In genomic region chr19:50427997-50428425, GRCh38 we compare ENCODE assay signal across 7 cellular contexts. TPM values are rescaled to one million over a fixed set of nuclear protein-coding genes. Genes with fewer than 3 reads are reported as not detected.
A peak's percentile ranks its signal among the peaks of the same experiment; 100 is the strongest.
DNase-seq lines count a peak whose midpoint lies in the region; TF ChIP-seq lines count a peak whose summit lies in the region.

No MANE protein-coding gene starts in this region.

- peak; percentile 19 for DNase-seq in HFF-Myc (ENCODE audit: extremely low read depth, low read depth)
- peak; percentile 93 for DNase-seq in esophagus muscularis mucosa (ENCODE audit: extremely low spot score)
- DNase-seq in ureter (ENCODE audit: low spot score) = peak; percentile 91
- no peak for DNase-seq in DMS153 (lab: John Stamatoyannopoulos, UW)
- no peak for DNase-seq in NCI-H1436 treated with DMSO at 0.1 percent for 48 hours (lab: John Stamatoyannopoulos, UW)

- H3K9ac ChIP-seq in muscle layer of colon (ENCODE audit: low read length) = no peak overlapping the region

- WGBS in esophagus muscularis mucosa = 40% methylated on average over 1 of the region's 38 CpGs

- H3K27me3 ChIP-seq in esophagus muscularis mucosa (peaks cover 0 to 59% (median 16%) of the 10 kb centered on the region in 4 donors), muscle layer of colon (ENCODE audit: control insufficient read depth in 1 of 2, insufficient read depth in 2 of 2, low read length in 2 of 2) (peaks cover 9 to 35% of the 10 kb centered on the region in 2 donors)

- H3K36me3 ChIP-seq in esophagus muscularis mucosa (no peaks in the 10 kb centered on the region), muscle layer of colon (ENCODE audit: insufficient read depth, low read length) (no peaks in the 10 kb centered on the region)

- no peak for TF ChIP-seq EP300 in esophagus muscularis mucosa (IDR thresholded peaks at IDR 0.05)

- TF ChIP-seq CTCF in HFF-Myc (IDR thresholded peaks at IDR 0.05; ENCODE audit: low read depth, low read length, missing control alignments) (no peak), VCaP (conservative IDR thresholded peaks at IDR 0.05) (no peak), esophagus muscularis mucosa (IDR thresholded peaks at IDR 0.05) (no peak)

- H3K4me1 ChIP-seq in esophagus muscularis mucosa (peaks cover 18 to 34% (median 31%) of the 10 kb centered on the region in 4 donors), muscle layer of colon (ENCODE audit: insufficient read depth, low read length) (peaks cover 9% of the 10 kb centered on the region)

- TF ChIP-seq POLR2A in esophagus muscularis mucosa (IDR thresholded peaks at IDR 0.05; ENCODE audit: low read depth) = no peak

- intact Hi-C loops in esophagus muscularis mucosa (cut with DNase I) = no loop called here

- H3K27ac ChIP-seq in VCaP (peak overlapping the region; percentile 58), esophagus muscularis mucosa (replicated peaks in 1 of 4) (peak overlapping the region; percentile 40 to 50 (median 46)), muscle layer of colon (ENCODE audit: low read depth, low read length) (no peak overlapping the region)

- H3K9me3 ChIP-seq in esophagus muscularis mucosa = no peaks in the 10 kb centered on the region
- H3K9me3 ChIP-seq in muscle layer of colon (ENCODE audit: low read length) = no peaks in the 10 kb centered on the region

- H3K4me3 ChIP-seq in HFF-Myc (replicated peaks; ENCODE audit: low read depth, low read length) (peak overlapping the region; percentile 9; the same call in 1 of the 2 replicates), esophagus muscularis mucosa (peak overlapping the region; percentile 31 to 49 (median 36)), muscle layer of colon (ENCODE audit: low read depth in 1 of 2, low read length in 2 of 2) (peak overlapping the region; percentile 27 to 34)

RNA-seq across cellular contexts. Expression of gene MYBPC2, which starts 4.7 kb away (rescaled TPM):
- total RNA-seq in esophagus muscularis mucosa (not detected), ureter (0.52 TPM)

RNA-seq across cellular contexts. Expression of gene SPIB, which starts 9.3 kb away (rescaled TPM):
- total RNA-seq in esophagus muscularis mucosa (under 1 TPM in 1 of 4 donors, not detected in 3; 0.17 TPM), ureter (0.96 TPM)

RNA-seq across cellular contexts. Expression of gene POLD1, which starts 43.9 kb away (rescaled TPM):
- total RNA-seq in esophagus muscularis mucosa (10 to 100 TPM in 3 of 4 donors, 1 to 10 TPM in 1; 8.8 to 18.0 (median 11.6) TPM), ureter (17.0 TPM)

RNA-seq across cellular contexts. Expression of gene EMC10, which starts 48.3 kb away (rescaled TPM):
- total RNA-seq in esophagus muscularis mucosa (10 to 100 TPM; 41.1 to 79.1 (median 59.7) TPM), ureter (94.0 TPM)

RNA-seq across cellular contexts. Expression of gene GARIN5A, which starts 48.6 kb away (rescaled TPM):
- under 1 TPM in 2 of 4 donors, not detected in 2; 0.32 to 0.52 TPM for total RNA-seq in esophagus muscularis mucosa
- 1.9 TPM for total RNA-seq in ureter

Comparison
In these comparisons a context has a peak if more than half of its experiments do, and no peak if none do; other contexts are left out.
1. DNase-seq: peak in HFF-Myc (single experiment), esophagus muscularis mucosa (single experiment) and ureter (single experiment); none in DMS153 (single experiment) and NCI-H1436 treated with DMSO at 0.1 percent for 48 hours (single experiment).
2. Peak in every context shown above with its lines, with median percentiles within 50 percentile points of each other: H3K4me3 ChIP-seq.